In the genomic region with DNA sequence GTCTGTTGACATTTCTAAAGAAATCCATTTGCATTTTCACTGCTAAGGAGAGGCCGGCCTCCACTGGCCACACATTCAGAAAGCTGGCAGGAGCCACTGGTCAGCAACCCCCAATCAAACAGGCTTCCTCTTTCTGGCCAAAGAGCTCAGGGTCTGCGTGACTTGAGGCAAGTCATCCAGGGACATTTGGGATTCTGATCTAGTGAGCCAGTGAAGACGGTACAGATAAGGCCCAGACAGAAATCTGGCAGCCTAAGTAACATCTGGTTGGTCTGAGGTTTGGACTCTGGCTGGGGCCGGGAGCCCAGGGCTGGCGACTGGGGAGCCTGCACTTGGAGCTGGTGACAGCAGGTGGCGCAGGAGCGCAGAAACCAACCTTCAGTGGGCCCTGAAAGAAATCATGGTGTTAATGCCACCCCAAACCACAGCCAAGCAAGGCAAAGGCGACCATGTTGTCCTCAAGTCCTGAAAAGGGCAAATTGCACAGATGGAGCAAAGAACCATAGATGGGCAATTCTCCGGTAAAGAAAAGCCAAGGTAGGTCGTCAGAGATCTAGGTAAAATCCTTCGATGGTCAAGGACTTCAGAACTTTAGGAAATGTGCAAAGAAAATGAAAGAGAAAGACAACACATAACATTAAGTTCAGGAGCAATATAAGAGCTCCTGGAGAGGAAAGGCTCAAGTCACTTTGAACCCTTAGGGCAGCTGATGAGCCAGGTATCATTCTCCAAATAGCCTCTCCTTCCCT, we compare ENCODE assay signal across 8 cellular contexts.
DNase-seq lines count a peak whose midpoint lies in the region; ATAC-seq and TF ChIP-seq lines count a peak whose summit lies in the region.

No MANE protein-coding gene starts in this region.

- no peak for DNase-seq in CD4-positive, alpha-beta T cell
- DNase-seq in Peyer's patch (peak in 2 of 3 donors; percentile 59 to 67), caudate nucleus (lab: John Stamatoyannopoulos, UW) (peak in 56 of 61 donors; percentile 28 to 80 (median 61)), kidney tubule cell (ENCODE audit: low spot score) (peak; percentile 53), SHP77 treated with DMSO at 0.1 percent for 48 hours (lab: John Stamatoyannopoulos, UW) (no peak)
- peak; percentile 13 for DNase-seq in stimulated activated CD4-positive, alpha-beta T cell treated with anti-CD3 and anti-CD28 coated beads, Interleukin-4, amount 100 ng/mL, for 1 hour

- no peak for TF ChIP-seq POLR2A in Peyer's patch (IDR thresholded peaks at IDR 0.05)

- H3K27me3 ChIP-seq in CD4-positive, alpha-beta T cell (ENCODE audit: control insufficient read depth, insufficient read depth, low read length), result no peaks in the 10 kb centered on the region
- no peaks in the 10 kb centered on the region for H3K27me3 ChIP-seq in Peyer's patch

- H3K27me3 Mint-ChIP-seq in CD4-positive, alpha-beta T cell, result peaks cover 24% of the 10 kb centered on the region

- no peaks in the 10 kb centered on the region for H3K36me3 ChIP-seq in Peyer's patch

- no peak for ATAC-seq in CD4-positive, alpha-beta T cell (ENCODE audit: poor library complexity)
- ATAC-seq in GM19035 (IDR thresholded peaks at IDR 0.05; ENCODE audit: unreplicated experiment) (peak; percentile 92), HG03432 (IDR thresholded peaks at IDR 0.05; ENCODE audit: unreplicated experiment) (peak; percentile 82)

- CTCF ChIA-PET in CD4-positive, alpha-beta T cell (lab: Charles Lee), result no interaction called here

- intact Hi-C loops in CD4-positive, alpha-beta T cell (cut with DNase I, micrococcal nuclease), result loop anchor here in 1 of 2 experiments (5.0 kb wide), 1 partner anchor 292 kb away; no protein-coding TSS in a partner anchor

- H3K4me1 ChIP-seq in Peyer's patch, result no peaks in the 10 kb centered on the region

- H3K36me3 Mint-ChIP-seq in CD4-positive, alpha-beta T cell (ENCODE audit: low read depth), result no peaks in the 10 kb centered on the region

- no peaks in the 10 kb centered on the region for H3K9me3 ChIP-seq in CD4-positive, alpha-beta T cell (ENCODE audit: control insufficient read depth, low read length)
- H3K9me3 ChIP-seq in Peyer's patch, result no peaks in the 10 kb centered on the region

- H3K27ac ChIP-seq in CD4-positive, alpha-beta T cell (ENCODE audit: low read depth, low read length), result no peak overlapping the region
- H3K27ac ChIP-seq in Peyer's patch (peak overlapping the region in 1 of 4 donors; percentile 14), caudate nucleus (ENCODE audit: low read depth, low read length) (peak overlapping the region; percentile 69)

- peak; percentile 21 for TF ChIP-seq CTCF in CD4-positive, alpha-beta T cell (IDR thresholded peaks at IDR 0.05)
- TF ChIP-seq CTCF in Peyer's patch (IDR thresholded peaks at IDR 0.05), result peak in 5 of 6 experiments; percentile 42 to 60 (median 58)

- POLR2A ChIA-PET in CD4-positive, alpha-beta T cell (lab: Charles Lee), result no interaction called here

- no peaks in the 10 kb centered on the region for H3K9me3 Mint-ChIP-seq in CD4-positive, alpha-beta T cell

- no peaks in the 10 kb centered on the region for H3K4me1 Mint-ChIP-seq in CD4-positive, alpha-beta T cell (ENCODE audit: low read depth)

- no peak overlapping the region for H3K4me3 ChIP-seq in Peyer's patch

- no peak overlapping the region for H3K4me3 Mint-ChIP-seq in CD4-positive, alpha-beta T cell

- H3K27ac Mint-ChIP-seq in CD4-positive, alpha-beta T cell, result no peak overlapping the region

Comparison
In these comparisons a context has a peak if more than half of its experiments do, and no peak if none do; other contexts are left out.
1. DNase-seq: peak in Peyer's patch (2 of 3), caudate nucleus (56 of 61), kidney tubule cell (single experiment) and stimulated activated CD4-positive, alpha-beta T cell treated with anti-CD3 and anti-CD28 coated beads, Interleukin-4, amount 100 ng/mL, for 1 hour (single experiment); none in CD4-positive, alpha-beta T cell (0 of 10) and SHP77 treated with DMSO at 0.1 percent for 48 hours (single experiment).